In genomic region chr1:42846257-42847110, GRCh38 we compare ENCODE assay signal across 1 cellular context.
A peak's percentile ranks its signal among the peaks of the same experiment; 100 is the strongest.
TF ChIP-seq lines count a peak whose summit lies in the region.

A gene with protein sequence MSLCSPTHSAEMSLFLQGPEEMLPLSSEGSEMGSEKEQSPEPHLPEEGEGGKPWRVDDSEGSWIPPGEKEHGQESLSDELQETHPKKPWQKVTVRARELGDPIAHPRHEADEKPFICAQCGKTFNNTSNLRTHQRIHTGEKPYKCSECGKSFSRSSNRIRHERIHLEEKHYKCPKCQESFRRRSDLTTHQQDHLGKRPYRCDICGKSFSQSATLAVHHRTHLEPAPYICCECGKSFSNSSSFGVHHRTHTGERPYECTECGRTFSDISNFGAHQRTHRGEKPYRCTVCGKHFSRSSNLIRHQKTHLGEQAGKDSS (plus strand): TSS chr1:42846613. CDS start chr1:42849659, 3,046 bp downstream.

TF ChIP-seq in K562, 482 proteins besides CTCF, POLR2A, EP300 and RAD21 (continued from another document and continues in another):
- TF ChIP-seq ZBTB40 (IDR thresholded peaks at IDR 0.05) (peak; percentile 98), ZBTB40 (CRISPR knock-in tag; IDR thresholded peaks at IDR 0.05) (no peak), POLR2H (tag; IDR thresholded peaks at IDR 0.05; ENCODE audit: low read depth) (peak; percentile 63), TOE1 (IDR thresholded peaks at IDR 0.05; ENCODE audit: borderline replicate concordance) (peak; percentile 66; the same call in 1 of the 2 replicates), TOE1 (CRISPR knock-in tag; IDR thresholded peaks at IDR 0.05; ENCODE audit: borderline replicate concordance, low read depth) (no peak), SAFB2 (IDR thresholded peaks at IDR 0.05; ENCODE audit: borderline replicate concordance, low read depth, low read length, severe bottlenecking) (no peak), ZNF780A (CRISPR knock-in tag; IDR thresholded peaks at IDR 0.05) (no peak), ZNF384 (IDR thresholded peaks at IDR 0.05; ENCODE audit: low read depth, low read length) (no peak), TGIF2 (CRISPR knock-in tag; IDR thresholded peaks at IDR 0.05) (no peak), ZNF197 (CRISPR knock-in tag; IDR thresholded peaks at IDR 0.05; ENCODE audit: low read depth) (peak; percentile 39; the same call in 1 of the 2 replicates), ZNF75A (CRISPR knock-in tag; IDR thresholded peaks at IDR 0.05) (no peak), NCOA2 (IDR thresholded peaks at IDR 0.05; ENCODE audit: partially characterized antibody in 2 of 2) (no peak), CHCHD3 (CRISPR knock-in tag; IDR thresholded peaks at IDR 0.05) (no peak; the same call in 1 of the 2 replicates), PTBP1 (IDR thresholded peaks at IDR 0.05; ENCODE audit: low read depth, low read length) (no peak), FOXO4 (CRISPR knock-in tag; IDR thresholded peaks at IDR 0.05) (no peak), CCNT2 (IDR thresholded peaks at IDR 0.05; ENCODE audit: borderline replicate concordance, extremely low read depth, insufficient read length, low read depth, low read length) (no peak), SOX6 (IDR thresholded peaks at IDR 0.05) (peak; percentile 44; the same call in 1 of the 2 replicates), MAFG (tag; conservative IDR thresholded peaks at IDR 0.05) (no peak), KDM1A (IDR thresholded peaks at IDR 0.05) (no peak), PBX2 (CRISPR knock-in tag; IDR thresholded peaks at IDR 0.05; ENCODE audit: low read depth) (peak; percentile 80), PBX2 (tag; conservative IDR thresholded peaks at IDR 0.05; ENCODE audit: low read depth) (peak; percentile 100), CREBBP (IDR thresholded peaks at IDR 0.05; ENCODE audit: low read depth, low read length) (no peak), NR4A1 (CRISPR knock-in tag; IDR thresholded peaks at IDR 0.05) (no peak), NR4A1 (tag; IDR thresholded peaks at IDR 0.05) (no peak), ZNF740 (CRISPR knock-in tag; IDR thresholded peaks at IDR 0.05) (peak; percentile 75; the same call in 1 of the 2 replicates), ZNF740 (tag; IDR thresholded peaks at IDR 0.05) (no peak)
- TF ChIP-seq, protein P1, sequence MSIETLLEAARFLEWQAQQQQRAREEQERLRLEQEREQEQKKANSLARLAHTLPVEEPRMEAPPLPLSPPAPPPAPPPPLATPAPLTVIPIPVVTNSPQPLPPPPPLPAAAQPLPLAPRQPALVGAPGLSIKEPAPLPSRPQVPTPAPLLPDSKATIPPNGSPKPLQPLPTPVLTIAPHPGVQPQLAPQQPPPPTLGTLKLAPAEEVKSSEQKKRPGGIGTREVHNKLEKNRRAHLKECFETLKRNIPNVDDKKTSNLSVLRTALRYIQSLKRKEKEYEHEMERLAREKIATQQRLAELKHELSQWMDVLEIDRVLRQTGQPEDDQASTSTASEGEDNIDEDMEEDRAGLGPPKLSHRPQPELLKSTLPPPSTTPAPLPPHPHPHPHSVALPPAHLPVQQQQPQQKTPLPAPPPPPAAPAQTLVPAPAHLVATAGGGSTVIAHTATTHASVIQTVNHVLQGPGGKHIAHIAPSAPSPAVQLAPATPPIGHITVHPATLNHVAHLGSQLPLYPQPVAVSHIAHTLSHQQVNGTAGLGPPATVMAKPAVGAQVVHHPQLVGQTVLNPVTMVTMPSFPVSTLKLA (conservative IDR thresholded peaks at IDR 0.05): peak in 1 of 2 experiments; percentile 55; a peak in 2 of 4 replicates
- TF ChIP-seq, protein P2, sequence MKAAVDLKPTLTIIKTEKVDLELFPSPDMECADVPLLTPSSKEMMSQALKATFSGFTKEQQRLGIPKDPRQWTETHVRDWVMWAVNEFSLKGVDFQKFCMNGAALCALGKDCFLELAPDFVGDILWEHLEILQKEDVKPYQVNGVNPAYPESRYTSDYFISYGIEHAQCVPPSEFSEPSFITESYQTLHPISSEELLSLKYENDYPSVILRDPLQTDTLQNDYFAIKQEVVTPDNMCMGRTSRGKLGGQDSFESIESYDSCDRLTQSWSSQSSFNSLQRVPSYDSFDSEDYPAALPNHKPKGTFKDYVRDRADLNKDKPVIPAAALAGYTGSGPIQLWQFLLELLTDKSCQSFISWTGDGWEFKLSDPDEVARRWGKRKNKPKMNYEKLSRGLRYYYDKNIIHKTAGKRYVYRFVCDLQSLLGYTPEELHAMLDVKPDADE (conservative IDR thresholded peaks at IDR 0.05; ENCODE audit: control insufficient read depth, low read depth, low read length): peak; percentile 80
- TF ChIP-seq, protein P3, sequence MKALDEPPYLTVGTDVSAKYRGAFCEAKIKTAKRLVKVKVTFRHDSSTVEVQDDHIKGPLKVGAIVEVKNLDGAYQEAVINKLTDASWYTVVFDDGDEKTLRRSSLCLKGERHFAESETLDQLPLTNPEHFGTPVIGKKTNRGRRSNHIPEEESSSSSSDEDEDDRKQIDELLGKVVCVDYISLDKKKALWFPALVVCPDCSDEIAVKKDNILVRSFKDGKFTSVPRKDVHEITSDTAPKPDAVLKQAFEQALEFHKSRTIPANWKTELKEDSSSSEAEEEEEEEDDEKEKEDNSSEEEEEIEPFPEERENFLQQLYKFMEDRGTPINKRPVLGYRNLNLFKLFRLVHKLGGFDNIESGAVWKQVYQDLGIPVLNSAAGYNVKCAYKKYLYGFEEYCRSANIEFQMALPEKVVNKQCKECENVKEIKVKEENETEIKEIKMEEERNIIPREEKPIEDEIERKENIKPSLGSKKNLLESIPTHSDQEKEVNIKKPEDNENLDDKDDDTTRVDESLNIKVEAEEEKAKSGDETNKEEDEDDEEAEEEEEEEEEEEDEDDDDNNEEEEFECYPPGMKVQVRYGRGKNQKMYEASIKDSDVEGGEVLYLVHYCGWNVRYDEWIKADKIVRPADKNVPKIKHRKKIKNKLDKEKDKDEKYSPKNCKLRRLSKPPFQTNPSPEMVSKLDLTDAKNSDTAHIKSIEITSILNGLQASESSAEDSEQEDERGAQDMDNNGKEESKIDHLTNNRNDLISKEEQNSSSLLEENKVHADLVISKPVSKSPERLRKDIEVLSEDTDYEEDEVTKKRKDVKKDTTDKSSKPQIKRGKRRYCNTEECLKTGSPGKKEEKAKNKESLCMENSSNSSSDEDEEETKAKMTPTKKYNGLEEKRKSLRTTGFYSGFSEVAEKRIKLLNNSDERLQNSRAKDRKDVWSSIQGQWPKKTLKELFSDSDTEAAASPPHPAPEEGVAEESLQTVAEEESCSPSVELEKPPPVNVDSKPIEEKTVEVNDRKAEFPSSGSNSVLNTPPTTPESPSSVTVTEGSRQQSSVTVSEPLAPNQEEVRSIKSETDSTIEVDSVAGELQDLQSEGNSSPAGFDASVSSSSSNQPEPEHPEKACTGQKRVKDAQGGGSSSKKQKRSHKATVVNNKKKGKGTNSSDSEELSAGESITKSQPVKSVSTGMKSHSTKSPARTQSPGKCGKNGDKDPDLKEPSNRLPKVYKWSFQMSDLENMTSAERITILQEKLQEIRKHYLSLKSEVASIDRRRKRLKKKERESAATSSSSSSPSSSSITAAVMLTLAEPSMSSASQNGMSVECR (CRISPR knock-in tag; IDR thresholded peaks at IDR 0.05): peak; percentile 87; the same call in 1 of the 2 replicates
- TF ChIP-seq, protein P4, sequence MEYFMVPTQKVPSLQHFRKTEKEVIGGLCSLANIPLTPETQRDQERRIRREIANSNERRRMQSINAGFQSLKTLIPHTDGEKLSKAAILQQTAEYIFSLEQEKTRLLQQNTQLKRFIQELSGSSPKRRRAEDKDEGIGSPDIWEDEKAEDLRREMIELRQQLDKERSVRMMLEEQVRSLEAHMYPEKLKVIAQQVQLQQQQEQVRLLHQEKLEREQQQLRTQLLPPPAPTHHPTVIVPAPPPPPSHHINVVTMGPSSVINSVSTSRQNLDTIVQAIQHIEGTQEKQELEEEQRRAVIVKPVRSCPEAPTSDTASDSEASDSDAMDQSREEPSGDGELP (CRISPR knock-in tag; IDR thresholded peaks at IDR 0.05; ENCODE audit: borderline replicate concordance): peak; percentile 83; the same call in 1 of the 2 replicates
